In genomic region chr14:58815046-58815701, GRCh38 we compare ENCODE assay signal across 15 cellular contexts.
DNase-seq lines count a peak whose midpoint lies in the region; ATAC-seq lines count a peak whose summit lies in the region.
"Had no signal": no experiment of that assay in that cellular context is flagged by ENCODE, and none has a peak within 500 bp of the region (broad histone marks: within the 10 kb centered on the region; RNA-seq: fewer than 3 reads in every experiment).

No MANE protein-coding gene starts in this region.

- no peak overlapping the region for H3K27ac Mint-ChIP-seq in stimulated activated naive CD8-positive, alpha-beta T cell treated with anti-CD3 and anti-CD28 coated beads, Interleukin-15, amount 100 ng/mL, for 72 hours
- H3K27ac Mint-ChIP-seq: activated CD8-positive, alpha-beta memory T cell treated with anti-CD3 and anti-CD28 coated beads, Interleukin-2, amount 10 ng/mL, durations not matched to agents 7 days and 5 days; activated naive CD4-positive, alpha-beta T cell treated with anti-CD3 and anti-CD28 coated beads for 36 hours; CD4-positive, alpha-beta memory T cell had no signal

- H3K9me3 Mint-ChIP-seq in stimulated activated naive CD8-positive, alpha-beta T cell treated with anti-CD3 and anti-CD28 coated beads, Interleukin-15, amount 100 ng/mL, for 72 hours = no peaks in the 10 kb centered on the region
- H3K9me3 Mint-ChIP-seq: activated naive CD4-positive, alpha-beta T cell treated with anti-CD3 and anti-CD28 coated beads for 36 hours had no signal

- DNase-seq in COLO829 (ENCODE audit: low spot score) (peak; percentile 51), NCI-H146 (lab: John Stamatoyannopoulos, UW) (peak; percentile 56), dedifferentiated amniotic fluid mesenchymal stem cell (ENCODE audit: extremely low spot score) (peak; percentile 54), non-pigmented ciliary epithelial cell (ENCODE audit: low read depth) (peak; percentile 48), HuH-7 (ENCODE audit: low spot score) (no peak), NCI-H2029 treated with DMSO at 0.1 percent for 48 hours (lab: John Stamatoyannopoulos, UW) (no peak)
- DNase-seq in effector CD4-positive, alpha-beta T cell = no peak
- no peak for DNase-seq in stimulated activated naive CD8-positive, alpha-beta T cell treated with anti-CD3 and anti-CD28 coated beads, Interleukin-15, amount 100 ng/mL, for 72 hours
- DNase-seq: activated CD8-positive, alpha-beta memory T cell treated with anti-CD3 and anti-CD28 coated beads, Interleukin-2, amount 10 ng/mL, durations not matched to agents 7 days and 5 days; activated naive CD4-positive, alpha-beta T cell treated with anti-CD3 and anti-CD28 coated beads for 36 hours; CD4-positive, alpha-beta memory T cell; NCI-H1436; NK-92 treated with Interleukin-12 subunit alpha and Interleukin-12 subunit beta, amount 100 ng/mL, for 24 hours; right cardiac atrium; stimulated activated naive CD8-positive, alpha-beta T cell treated with anti-CD3 and anti-CD28 coated beads, Interleukin-15, Interleukin-2, amounts not matched to agents 100 U/mL and 50 U/mL, for 24 hours had no signal

- peaks cover 11% of the 10 kb centered on the region for H3K27me3 Mint-ChIP-seq in stimulated activated naive CD8-positive, alpha-beta T cell treated with anti-CD3 and anti-CD28 coated beads, Interleukin-15, amount 100 ng/mL, for 72 hours

- no peaks in the 10 kb centered on the region for H3K4me1 Mint-ChIP-seq in stimulated activated naive CD8-positive, alpha-beta T cell treated with anti-CD3 and anti-CD28 coated beads, Interleukin-15, amount 100 ng/mL, for 72 hours
- H3K4me1 Mint-ChIP-seq: activated CD8-positive, alpha-beta memory T cell treated with anti-CD3 and anti-CD28 coated beads, Interleukin-2, amount 10 ng/mL, durations not matched to agents 7 days and 5 days; CD4-positive, alpha-beta memory T cell had no signal

- no peak overlapping the region for H3K4me3 Mint-ChIP-seq in stimulated activated naive CD8-positive, alpha-beta T cell treated with anti-CD3 and anti-CD28 coated beads, Interleukin-15, amount 100 ng/mL, for 72 hours
- H3K4me3 Mint-ChIP-seq: activated CD8-positive, alpha-beta memory T cell treated with anti-CD3 and anti-CD28 coated beads, Interleukin-2, amount 10 ng/mL, durations not matched to agents 7 days and 5 days; activated naive CD4-positive, alpha-beta T cell treated with anti-CD3 and anti-CD28 coated beads for 36 hours; CD4-positive, alpha-beta memory T cell had no signal

- no peak for ATAC-seq in stimulated activated naive CD8-positive, alpha-beta T cell treated with anti-CD3 and anti-CD28 coated beads, Interleukin-15, amount 100 ng/mL, for 72 hours
- ATAC-seq: activated CD8-positive, alpha-beta memory T cell treated with anti-CD3 and anti-CD28 coated beads, Interleukin-2, amount 10 ng/mL, durations not matched to agents 7 days and 5 days; stimulated activated naive CD8-positive, alpha-beta T cell treated with anti-CD3 and anti-CD28 coated beads, Interleukin-15, Interleukin-2, amounts not matched to agents 100 U/mL and 50 U/mL, for 24 hours had no signal

Comparison
In these comparisons a context has a peak if more than half of its experiments do, and no peak if none do; other contexts are left out.
1. DNase-seq: peak in COLO829 (single experiment), NCI-H146 (single experiment), dedifferentiated amniotic fluid mesenchymal stem cell (single experiment) and non-pigmented ciliary epithelial cell (single experiment); none in HuH-7 (single experiment), effector CD4-positive, alpha-beta T cell (single experiment), NCI-H2029 treated with DMSO at 0.1 percent for 48 hours (single experiment) and stimulated activated naive CD8-positive, alpha-beta T cell treated with anti-CD3 and anti-CD28 coated beads, Interleukin-15, amount 100 ng/mL, for 72 hours (0 of 2).